In the genomic region with DNA sequence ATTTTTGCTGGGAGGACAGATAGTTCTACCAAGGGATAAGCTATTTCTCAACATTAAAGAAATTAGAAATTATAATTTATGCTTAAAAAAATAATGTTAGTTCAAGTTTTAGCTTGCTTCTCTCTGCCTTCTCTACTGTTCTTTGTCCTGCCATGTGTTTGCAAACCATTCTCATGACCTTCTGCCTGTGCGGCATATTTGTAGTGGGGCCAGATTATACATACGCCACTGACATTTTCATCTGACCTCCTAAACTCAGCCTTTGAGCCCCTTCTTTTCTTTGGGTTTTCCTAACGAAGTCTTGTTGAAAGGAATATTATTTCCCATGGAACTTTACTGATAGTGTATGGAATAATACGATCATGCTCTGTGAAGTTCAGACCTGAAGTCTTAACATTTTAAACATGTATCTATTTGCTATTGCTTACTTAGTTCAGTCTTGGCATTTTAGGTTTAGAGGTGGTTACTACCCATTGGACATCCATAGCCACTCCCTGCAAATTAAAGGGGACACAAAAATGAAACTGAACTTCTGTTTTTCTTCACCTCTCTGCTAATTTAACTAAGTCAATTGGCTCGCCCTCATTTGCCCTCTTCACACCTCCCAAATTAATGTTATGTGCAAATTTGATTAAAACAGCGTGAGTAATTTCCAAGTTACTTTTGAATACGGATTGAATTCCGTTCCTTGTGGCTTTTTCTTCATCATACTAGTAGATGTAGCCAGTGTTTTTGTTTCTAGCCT, we compare ENCODE assay signal across 1 cellular context.
TF ChIP-seq lines count a peak whose summit lies in the region.

No MANE protein-coding gene starts in this region.

TF ChIP-seq in HepG2, 621 proteins besides CTCF, POLR2A, EP300 and RAD21 (continued from another document and continues in another):
- TF ChIP-seq, protein P1, sequence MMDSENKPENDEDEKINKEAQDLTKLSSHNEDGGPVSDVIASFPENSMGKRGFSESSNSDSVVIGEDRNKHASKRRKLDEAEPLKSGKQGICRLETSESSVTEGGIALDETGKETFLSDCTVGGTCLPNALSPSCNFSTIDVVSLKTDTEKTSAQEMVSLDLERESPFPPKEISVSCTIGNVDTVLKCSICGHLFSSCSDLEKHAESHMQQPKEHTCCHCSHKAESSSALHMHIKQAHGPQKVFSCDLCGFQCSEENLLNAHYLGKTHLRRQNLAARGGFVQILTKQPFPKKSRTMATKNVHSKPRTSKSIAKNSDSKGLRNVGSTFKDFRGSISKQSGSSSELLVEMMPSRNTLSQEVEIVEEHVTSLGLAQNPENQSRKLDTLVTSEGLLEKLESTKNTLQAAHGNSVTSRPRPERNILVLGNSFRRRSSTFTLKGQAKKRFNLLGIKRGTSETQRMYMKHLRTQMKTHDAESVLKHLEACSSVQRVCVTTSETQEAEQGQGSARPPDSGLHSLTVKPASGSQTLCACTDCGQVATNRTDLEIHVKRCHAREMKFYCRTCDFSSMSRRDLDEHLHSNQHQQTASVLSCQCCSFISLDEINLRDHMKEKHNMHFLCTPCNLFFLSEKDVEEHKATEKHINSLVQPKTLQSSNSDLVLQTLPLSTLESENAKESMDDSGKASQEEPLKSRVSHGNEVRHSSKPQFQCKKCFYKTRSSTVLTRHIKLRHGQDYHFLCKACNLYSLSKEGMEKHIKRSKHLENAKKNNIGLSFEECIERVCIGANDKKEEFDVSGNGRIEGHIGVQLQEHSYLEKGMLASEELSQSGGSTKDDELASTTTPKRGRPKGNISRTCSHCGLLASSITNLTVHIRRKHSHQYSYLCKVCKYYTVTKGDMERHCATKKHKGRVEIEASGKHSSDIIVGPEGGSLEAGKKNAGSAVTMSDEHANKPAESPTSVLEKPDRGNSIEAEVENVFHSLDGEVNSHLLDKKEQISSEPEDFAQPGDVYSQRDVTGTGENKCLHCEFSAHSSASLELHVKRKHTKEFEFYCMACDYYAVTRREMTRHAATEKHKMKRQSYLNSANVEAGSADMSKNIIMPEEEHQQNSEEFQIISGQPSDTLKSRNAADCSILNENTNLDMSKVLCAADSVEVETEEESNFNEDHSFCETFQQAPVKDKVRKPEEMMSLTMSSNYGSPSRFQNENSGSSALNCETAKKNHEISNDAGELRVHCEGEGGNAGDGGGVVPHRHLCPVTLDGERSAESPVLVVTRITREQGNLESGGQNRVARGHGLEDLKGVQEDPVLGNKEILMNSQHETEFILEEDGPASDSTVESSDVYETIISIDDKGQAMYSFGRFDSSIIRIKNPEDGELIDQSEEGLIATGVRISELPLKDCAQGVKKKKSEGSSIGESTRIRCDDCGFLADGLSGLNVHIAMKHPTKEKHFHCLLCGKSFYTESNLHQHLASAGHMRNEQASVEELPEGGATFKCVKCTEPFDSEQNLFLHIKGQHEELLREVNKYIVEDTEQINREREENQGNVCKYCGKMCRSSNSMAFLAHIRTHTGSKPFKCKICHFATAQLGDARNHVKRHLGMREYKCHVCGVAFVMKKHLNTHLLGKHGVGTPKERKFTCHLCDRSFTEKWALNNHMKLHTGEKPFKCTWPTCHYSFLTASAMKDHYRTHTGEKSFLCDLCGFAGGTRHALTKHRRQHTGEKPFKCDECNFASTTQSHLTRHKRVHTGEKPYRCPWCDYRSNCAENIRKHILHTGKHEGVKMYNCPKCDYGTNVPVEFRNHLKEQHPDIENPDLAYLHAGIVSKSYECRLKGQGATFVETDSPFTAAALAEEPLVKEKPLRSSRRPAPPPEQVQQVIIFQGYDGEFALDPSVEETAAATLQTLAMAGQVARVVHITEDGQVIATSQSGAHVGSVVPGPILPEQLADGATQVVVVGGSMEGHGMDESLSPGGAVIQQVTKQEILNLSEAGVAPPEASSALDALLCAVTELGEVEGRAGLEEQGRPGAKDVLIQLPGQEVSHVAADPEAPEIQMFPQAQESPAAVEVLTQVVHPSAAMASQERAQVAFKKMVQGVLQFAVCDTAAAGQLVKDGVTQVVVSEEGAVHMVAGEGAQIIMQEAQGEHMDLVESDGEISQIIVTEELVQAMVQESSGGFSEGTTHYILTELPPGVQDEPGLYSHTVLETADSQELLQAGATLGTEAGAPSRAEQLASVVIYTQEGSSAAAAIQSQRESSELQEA (CRISPR knock-in tag; IDR thresholded peaks at IDR 0.05; ENCODE audit: not compliant biosample characterization): no peak
- TF ChIP-seq HOXA5 (CRISPR knock-in tag; IDR thresholded peaks at IDR 0.05) (no peak), ZNF775 (CRISPR knock-in tag; IDR thresholded peaks at IDR 0.05; ENCODE audit: borderline replicate concordance) (peak; percentile 50; the same call in 1 of the 2 replicates), ZNF232 (CRISPR knock-in tag; IDR thresholded peaks at IDR 0.05; ENCODE audit: borderline replicate concordance) (no peak), MAF1 (CRISPR knock-in tag; IDR thresholded peaks at IDR 0.05; ENCODE audit: borderline replicate concordance) (no peak), TFDP2 (CRISPR knock-in tag; IDR thresholded peaks at IDR 0.05) (no peak; the same call in 1 of the 2 replicates), ZNF569 (CRISPR knock-in tag; IDR thresholded peaks at IDR 0.05; ENCODE audit: borderline replicate concordance) (no peak), ZSCAN29 (CRISPR knock-in tag; conservative IDR thresholded peaks at IDR 0.05) (0 out of 2 replicates have a peak, but pooled peaks have one; percentile 8), SNRNP70 (IDR thresholded peaks at IDR 0.05; ENCODE audit: low read depth, low read length) (no peak), HMGA1 (CRISPR knock-in tag; conservative IDR thresholded peaks at IDR 0.05) (no peak), ZKSCAN1 (IDR thresholded peaks at IDR 0.05; ENCODE audit: low read length) (no peak), SRSF4 (IDR thresholded peaks at IDR 0.05; ENCODE audit: low read depth, low read length, poor library complexity, severe bottlenecking) (no peak), IRF2 (CRISPR knock-in tag; IDR thresholded peaks at IDR 0.05) (peak; percentile 23; the same call in 1 of the 2 replicates), RBAK (CRISPR knock-in tag; IDR thresholded peaks at IDR 0.05) (no peak), ZNF709 (CRISPR knock-in tag; IDR thresholded peaks at IDR 0.05) (no peak), ZNF354B (CRISPR knock-in tag; IDR thresholded peaks at IDR 0.05) (no peak), KAT2B (IDR thresholded peaks at IDR 0.05; ENCODE audit: borderline replicate concordance, low read depth, low read length) (no peak), ZBTB21 (CRISPR knock-in tag; IDR thresholded peaks at IDR 0.05) (no peak), ASH2L (IDR thresholded peaks at IDR 0.05; ENCODE audit: insufficient read length, low read depth, low read length) (peak; percentile 99), FOXP1 (IDR thresholded peaks at IDR 0.05) (no peak), FOXP1 (CRISPR knock-in tag; IDR thresholded peaks at IDR 0.05) (peak; percentile 43; the same call in 1 of the 2 replicates), FOXO4 (CRISPR knock-in tag; conservative IDR thresholded peaks at IDR 0.05) (no peak), ZNF598 (CRISPR knock-in tag; IDR thresholded peaks at IDR 0.05; ENCODE audit: borderline replicate concordance) (no peak), RCOR2 (CRISPR knock-in tag; IDR thresholded peaks at IDR 0.05) (no peak; the same call in 1 of the 2 replicates), HMGXB3 (CRISPR knock-in tag; IDR thresholded peaks at IDR 0.05; ENCODE audit: borderline replicate concordance) (no peak), GFI1 (CRISPR knock-in tag; IDR thresholded peaks at IDR 0.05; ENCODE audit: borderline replicate concordance) (no peak), HOMEZ (CRISPR knock-in tag; IDR thresholded peaks at IDR 0.05; ENCODE audit: low read depth) (no peak), ZFP82 (CRISPR knock-in tag; IDR thresholded peaks at IDR 0.05; ENCODE audit: borderline replicate concordance) (no peak), NCOA5 (CRISPR knock-in tag; IDR thresholded peaks at IDR 0.05) (no peak), MIER3 (CRISPR knock-in tag; IDR thresholded peaks at IDR 0.05; ENCODE audit: borderline replicate concordance) (no peak)
- TF ChIP-seq, protein P2, sequence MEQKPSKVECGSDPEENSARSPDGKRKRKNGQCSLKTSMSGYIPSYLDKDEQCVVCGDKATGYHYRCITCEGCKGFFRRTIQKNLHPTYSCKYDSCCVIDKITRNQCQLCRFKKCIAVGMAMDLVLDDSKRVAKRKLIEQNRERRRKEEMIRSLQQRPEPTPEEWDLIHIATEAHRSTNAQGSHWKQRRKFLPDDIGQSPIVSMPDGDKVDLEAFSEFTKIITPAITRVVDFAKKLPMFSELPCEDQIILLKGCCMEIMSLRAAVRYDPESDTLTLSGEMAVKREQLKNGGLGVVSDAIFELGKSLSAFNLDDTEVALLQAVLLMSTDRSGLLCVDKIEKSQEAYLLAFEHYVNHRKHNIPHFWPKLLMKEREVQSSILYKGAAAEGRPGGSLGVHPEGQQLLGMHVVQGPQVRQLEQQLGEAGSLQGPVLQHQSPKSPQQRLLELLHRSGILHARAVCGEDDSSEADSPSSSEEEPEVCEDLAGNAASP (CRISPR knock-in tag; IDR thresholded peaks at IDR 0.05; ENCODE audit: borderline replicate concordance): peak; percentile 84
- TF ChIP-seq, protein P3, sequence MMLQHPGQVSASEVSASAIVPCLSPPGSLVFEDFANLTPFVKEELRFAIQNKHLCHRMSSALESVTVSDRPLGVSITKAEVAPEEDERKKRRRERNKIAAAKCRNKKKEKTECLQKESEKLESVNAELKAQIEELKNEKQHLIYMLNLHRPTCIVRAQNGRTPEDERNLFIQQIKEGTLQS (CRISPR knock-in tag; IDR thresholded peaks at IDR 0.05): no peak
- TF ChIP-seq, protein P4, sequence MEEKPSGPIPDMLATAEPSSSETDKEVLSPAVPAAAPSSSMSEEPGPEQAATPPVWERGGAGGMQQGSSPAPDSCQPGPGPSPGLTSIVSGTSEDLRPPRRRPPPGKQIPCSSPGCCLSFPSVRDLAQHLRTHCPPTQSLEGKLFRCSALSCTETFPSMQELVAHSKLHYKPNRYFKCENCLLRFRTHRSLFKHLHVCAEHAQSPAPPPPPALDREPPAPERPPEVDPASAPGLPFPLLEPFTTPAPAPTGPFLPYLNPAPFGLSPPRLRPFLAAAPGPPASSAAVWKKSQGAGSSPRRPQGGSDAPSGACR (CRISPR knock-in tag; IDR thresholded peaks at IDR 0.05): no peak
